In the genomic region with DNA sequence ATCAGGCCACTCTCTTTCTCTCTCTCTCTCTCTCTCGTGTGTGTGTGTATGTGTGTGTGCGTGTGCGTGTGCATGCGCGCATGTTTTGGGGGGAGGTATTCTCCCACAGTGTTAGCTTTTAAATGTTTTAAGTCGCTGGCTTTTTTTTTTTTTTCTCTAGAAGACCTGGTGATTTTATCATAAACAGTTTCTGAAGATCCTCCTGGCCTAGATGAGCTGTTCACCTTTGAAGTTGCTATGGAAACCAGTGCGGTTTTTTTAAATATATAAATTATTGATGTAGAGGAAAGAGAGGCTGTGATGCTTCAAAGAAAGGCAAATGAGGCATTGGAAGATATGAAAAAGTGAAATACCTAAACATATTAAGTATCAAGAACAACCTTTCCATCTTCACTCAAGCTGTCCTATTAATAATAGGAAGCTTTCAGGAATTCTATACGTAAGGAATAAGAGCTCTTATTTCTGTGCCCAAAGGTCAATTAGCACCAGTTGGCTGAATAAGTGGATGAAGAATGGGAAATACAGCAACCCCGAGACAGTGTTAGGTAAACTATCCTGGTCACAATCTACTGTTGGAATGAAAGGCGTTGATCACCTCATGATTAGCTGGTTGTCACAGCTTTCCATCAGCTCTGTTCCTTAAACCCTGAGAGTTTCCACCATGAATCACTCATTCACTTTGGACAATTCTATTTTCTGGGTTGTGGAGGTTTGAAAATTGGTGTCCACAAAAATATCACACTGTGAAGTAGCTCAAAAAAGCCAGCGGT, we compare ENCODE assay signal across 20 cellular contexts.
A peak's percentile ranks its signal among the peaks of the same experiment; 100 is the strongest.
DNase-seq lines count a peak whose midpoint lies in the region; ATAC-seq, FAIRE-seq and TF ChIP-seq lines count a peak whose summit lies in the region.
"Had no signal": no experiment of that assay in that cellular context is flagged by ENCODE, and none has a peak within 500 bp of the region (broad histone marks: within the 10 kb centered on the region; RNA-seq: fewer than 3 reads in every experiment).

No MANE protein-coding gene starts in this region.

- no peaks in the 10 kb centered on the region for H4K20me1 ChIP-seq in K562 (replicated peaks; ENCODE audit: control insufficient read depth, insufficient read depth, low read length)
- H4K20me1 ChIP-seq: BLaER1 had no signal

- no peak overlapping the region for H3K4me2 ChIP-seq in K562 (ENCODE audit: insufficient read depth, low read length)
- no peak overlapping the region for H3K4me2 ChIP-seq in mesendoderm (ENCODE audit: low read length)
- H3K4me2 ChIP-seq: GM23338 had no signal

- H3K9me3 ChIP-seq in K562 (replicated peaks; ENCODE audit: control insufficient read depth, insufficient read depth, low read depth, low read length) (no peaks in the 10 kb centered on the region), spleen (no peaks in the 10 kb centered on the region)
- H3K9me3 ChIP-seq: BLaER1 had no signal

- H3K4me1 Mint-ChIP-seq in MCF 10A (ENCODE audit: insufficient read depth, unreplicated experiment) (no peaks in the 10 kb centered on the region), glutamatergic neuron (ENCODE audit: low read depth, unreplicated experiment) (peaks cover 2% of the 10 kb centered on the region)

- H2AFZ ChIP-seq in K562 (ENCODE audit: low read depth, low read length) = no peak overlapping the region
- H2AFZ ChIP-seq: GM23338 had no signal

- BruUV-seq in K562 (replicated peaks; lab: Mats Ljungman, UMichigan) = no TSS peak
- no TSS peak for BruUV-seq in MCF 10A (replicated peaks; lab: Mats Ljungman, UMichigan)

- TF ChIP-seq CTCF in K562 (IDR thresholded peaks at IDR 0.05 in 2 of 3, conservative IDR thresholded peaks at IDR 0.05 in 1 of 3; ENCODE audit: insufficient read depth in 2 of 3, low read depth in 1 of 3, low read length in 3 of 3) (no peak), spleen (IDR thresholded peaks at IDR 0.05 in 8 of 11, conservative IDR thresholded peaks at IDR 0.05 in 3 of 11) (no peak), MCF 10A (IDR thresholded peaks at IDR 0.05; ENCODE audit: unreplicated experiment) (no peak), glutamatergic neuron (IDR thresholded peaks at IDR 0.05; ENCODE audit: partially characterized antibody, unreplicated experiment) (no peak)

- H3K79me1 ChIP-seq in mesendoderm (ENCODE audit: low read length) = no peaks in the 10 kb centered on the region

- H3K79me2 ChIP-seq in K562 (ENCODE audit: control insufficient read depth, insufficient read depth, low read length) = no peaks in the 10 kb centered on the region
- H3K79me2 ChIP-seq in mesendoderm (ENCODE audit: control insufficient read depth, insufficient read depth, low read length) = no peaks in the 10 kb centered on the region

- H3K4me3 ChIP-seq in K562 (no peak overlapping the region), mesendoderm (ENCODE audit: low read length) (no peak overlapping the region), spleen (no peak overlapping the region)
- H3K4me3 ChIP-seq: BLaER1, GM23338 had no signal

- H3K36me3 Mint-ChIP-seq in MCF 10A (ENCODE audit: insufficient read depth, unreplicated experiment) = no peaks in the 10 kb centered on the region
- no peaks in the 10 kb centered on the region for H3K36me3 Mint-ChIP-seq in glutamatergic neuron (ENCODE audit: unreplicated experiment)
- H3K36me3 Mint-ChIP-seq: CD8-positive, alpha-beta T cell had no signal

- H3K4me3 Mint-ChIP-seq in MCF 10A (ENCODE audit: unreplicated experiment) (no peak overlapping the region), glutamatergic neuron (ENCODE audit: unreplicated experiment) (no peak overlapping the region)
- H3K4me3 Mint-ChIP-seq: CD8-positive, alpha-beta T cell; GM23338 had no signal

- H3K27me3 ChIP-seq in K562 (ENCODE audit: control insufficient read depth in 2 of 2, insufficient read depth in 2 of 2, low read length in 2 of 2) (no peaks in the 10 kb centered on the region), mesendoderm (ENCODE audit: insufficient read depth, low read length, poor library complexity) (no peaks in the 10 kb centered on the region), spleen (replicated peaks in 1 of 7) (peaks cover 0 to 4% (median 0%) of the 10 kb centered on the region in 7 donors)
- H3K27me3 ChIP-seq: BLaER1 had no signal

- no peak overlapping the region for H4K8ac ChIP-seq in mesendoderm (ENCODE audit: low read depth, low read length)

- no peaks in the 10 kb centered on the region for H3K9me3 Mint-ChIP-seq in MCF 10A (ENCODE audit: unreplicated experiment)
- no peaks in the 10 kb centered on the region for H3K9me3 Mint-ChIP-seq in glutamatergic neuron (ENCODE audit: unreplicated experiment)
- H3K9me3 Mint-ChIP-seq: CD8-positive, alpha-beta T cell had no signal

- in situ Hi-C loops in K562 (cut with MboI) = no loop called here

- TF ChIP-seq EP300 in K562 (IDR thresholded peaks at IDR 0.05; ENCODE audit: low read length) = no peak

- intact Hi-C loops in K562 (cut with micrococcal nuclease) = loop anchor here (10.0 kb wide), 2 partner anchors 98 to 488 kb away; no protein-coding TSS in a partner anchor
- intact Hi-C loops in spleen (cut with DNase I; ENCODE audit: low total_unique reads) = no loop called here
- intact Hi-C loops in MCF 10A (cut with micrococcal nuclease) = no loop called here

- FAIRE-seq in K562 (lab: Jason Lieb, UNC) = no peak
- FAIRE-seq: D721Med, G401.6, GM12892 had no signal

- no peak overlapping the region for H3K23ac ChIP-seq in mesendoderm (ENCODE audit: low read length)

- H3K36me3 ChIP-seq in K562 (ENCODE audit: control insufficient read depth, insufficient read depth, low read length) (no peaks in the 10 kb centered on the region), mesendoderm (ENCODE audit: control insufficient read depth, insufficient read depth, low read length) (no peaks in the 10 kb centered on the region), spleen (no peaks in the 10 kb centered on the region)
- H3K36me3 ChIP-seq: BLaER1 had no signal

- DNase-seq in NCI-H2227 (lab: John Stamatoyannopoulos, UW; ENCODE audit: unreplicated experiment) = peak; percentile 22
- DNase-seq in NCI-H2227 treated with DMSO at 0.1 percent for 48 hours (lab: John Stamatoyannopoulos, UW) = no peak
- DNase-seq in K562 (ENCODE audit: extremely low read depth in 1 of 4, low spot score in 3 of 4) = no peak
- peak; percentile 51 for DNase-seq in mesendoderm
- no peak for DNase-seq in spleen
- DNase-seq in MCF 10A (ENCODE audit: unreplicated experiment) = no peak
- DNase-seq in glutamatergic neuron = no peak
- DNase-seq in stimulated activated CD4-positive, alpha-beta T cell treated with anti-CD3 and anti-CD28 coated beads, Interleukin-12 subunit alpha, Interleukin-12 subunit beta, amount 100 ng/mL, for 4 hours = no peak
- DNase-seq: 8988T; AML-193; CD8-positive, alpha-beta T cell; COR-L47; DMS153; DMS79 treated with DMSO at 0.1 percent for 48 hours; H7 had no signal

- POLR2A ChIA-PET in K562 (lab: Yijun Ruan, JAX) (interaction anchor here (0.5 kb wide), 1 partner anchor 77 kb away, joined by 3 read pairs; no protein-coding TSS in a partner anchor), MCF 10A (lab: Yijun Ruan, JAX) (no interaction called here)

- no peak overlapping the region for H3K18ac ChIP-seq in mesendoderm (ENCODE audit: low read length)

- peaks cover 11% of the 10 kb centered on the region for H3K27me3 Mint-ChIP-seq in MCF 10A (ENCODE audit: insufficient read depth, unreplicated experiment)
- no peaks in the 10 kb centered on the region for H3K27me3 Mint-ChIP-seq in glutamatergic neuron (ENCODE audit: unreplicated experiment)

- H2AK5ac ChIP-seq in mesendoderm (ENCODE audit: low read length) = no peak overlapping the region

- H3K27ac ChIP-seq in K562 (ENCODE audit: extremely low read depth, low read depth, low read length) (no peak overlapping the region), mesendoderm (ENCODE audit: low read depth, low read length) (no peak overlapping the region), spleen (no peak overlapping the region)

- no peak overlapping the region for H4K5ac ChIP-seq in mesendoderm (ENCODE audit: low read length)

- no peak for ATAC-seq in K562
- ATAC-seq: CD8-positive, alpha-beta T cell had no signal

- no peak overlapping the region for H2BK15ac ChIP-seq in mesendoderm (replicated peaks; ENCODE audit: low read depth)

- H3K9ac ChIP-seq in K562 (ENCODE audit: insufficient read depth in 1 of 2, low read depth in 2 of 2, low read length in 2 of 2) = no peak overlapping the region
- no peak overlapping the region for H3K9ac ChIP-seq in mesendoderm (ENCODE audit: low read length)
- H3K9ac ChIP-seq: BLaER1 had no signal

- CTCF ChIA-PET in K562 (lab: Yijun Ruan, JAX; ENCODE audit: low intra/inter-chr PET ratio) (no interaction called here), MCF 10A (lab: Yijun Ruan, JAX) (interaction anchor here (0.9 to 2.6 kb wide), 4 partner anchors 9 to 67 kb away, joined by 4 to 8 read pairs (median 4); no protein-coding TSS in a partner anchor)

- H2BK5ac ChIP-seq in mesendoderm (ENCODE audit: low read length) = no peak overlapping the region

- no peak overlapping the region for H3K27ac Mint-ChIP-seq in MCF 10A (ENCODE audit: low read depth, unreplicated experiment)
- no peak overlapping the region for H3K27ac Mint-ChIP-seq in glutamatergic neuron (ENCODE audit: unreplicated experiment)
- H3K27ac Mint-ChIP-seq: CD8-positive, alpha-beta T cell; GM23338 had no signal

- no peaks in the 10 kb centered on the region for H3K4me1 ChIP-seq in K562 (replicated peaks in 1 of 2; ENCODE audit: control insufficient read depth in 2 of 2, insufficient read depth in 2 of 2, low read length in 2 of 2)
- no peaks in the 10 kb centered on the region for H3K4me1 ChIP-seq in mesendoderm (ENCODE audit: control insufficient read depth, low read depth, low read length)
- H3K4me1 ChIP-seq in spleen = no peaks in the 10 kb centered on the region

- no peak overlapping the region for H3K56ac ChIP-seq in mesendoderm (ENCODE audit: low read length)

- no peak for TF ChIP-seq POLR2A in K562 (conservative IDR thresholded peaks at IDR 0.05)
- no peak for TF ChIP-seq POLR2A in spleen (IDR thresholded peaks at IDR 0.05)

- H3K9me1 ChIP-seq in K562 (ENCODE audit: control insufficient read depth, insufficient read depth, low read length) = no peaks in the 10 kb centered on the region

- no peak overlapping the region for H3K4ac ChIP-seq in mesendoderm (ENCODE audit: low read depth, low read length)

- H2BK120ac ChIP-seq in mesendoderm (ENCODE audit: low read depth, low read length) = no peak overlapping the region

- 30% methylated on average over 8 of the region's 11 CpGs for WGBS in K562 (ENCODE audit: insufficient coverage, low coverage, missing lambda C conversion rate)
- no CpG with 5 or more reads among the region's 11 CpGs for WGBS in mesendoderm (ENCODE audit: extremely low coverage, insufficient coverage, low lambda C conversion rate)
- WGBS in spleen, 5 donors = 75 to 91% (median 90%) methylated on average over 11 of the region's 11 CpGs

- no peak for TF ChIP-seq RAD21 in K562 (CRISPR knock-in tag; conservative IDR thresholded peaks at IDR 0.05 in 1 of 2, IDR thresholded peaks at IDR 0.05 in 1 of 2)

TF ChIP-seq in K562, 482 proteins besides CTCF, POLR2A, EP300 and RAD21 (continues in another document):
- 0 out of 2 replicates have a peak, but pooled peaks have one; percentile 19 for TF ChIP-seq RFX1 (IDR thresholded peaks at IDR 0.05)

Comparison
In these comparisons a context has a peak if more than half of its experiments do, and no peak if none do; other contexts are left out.
1. DNase-seq: peak in NCI-H2227 (single experiment) and mesendoderm (single experiment); none in NCI-H2227 treated with DMSO at 0.1 percent for 48 hours (single experiment), K562 (0 of 4), spleen (single experiment), MCF 10A (single experiment), glutamatergic neuron (single experiment) and stimulated activated CD4-positive, alpha-beta T cell treated with anti-CD3 and anti-CD28 coated beads, Interleukin-12 subunit alpha, Interleukin-12 subunit beta, amount 100 ng/mL, for 4 hours (single experiment).